Comparison of ENCODE assay signal across 17 cellular contexts in genomic region chr1:5917281-5917590, GRCh38.
DNase-seq lines count a peak whose midpoint lies in the region; ATAC-seq, FAIRE-seq and TF ChIP-seq lines count a peak whose summit lies in the region.
"Had no signal": no experiment of that assay in that cellular context is flagged by ENCODE, and none has a peak within 500 bp of the region (broad histone marks: within the 10 kb centered on the region; RNA-seq: fewer than 3 reads in every experiment).

No MANE protein-coding gene starts in this region.

- H3K27ac ChIP-seq in esophagus muscularis mucosa (replicated peaks in 1 of 4) (no peak overlapping the region), sigmoid colon (no peak overlapping the region)
- H3K27ac ChIP-seq: BLaER1 had no signal

- intact Hi-C loops in esophagus muscularis mucosa (cut with DNase I), result loop anchor here (5.0 kb wide), 1 partner anchor 405 kb away; no protein-coding TSS in a partner anchor
- intact Hi-C loops in sigmoid colon (cut with DNase I), result loop anchor here (10.0 kb wide), 1 partner anchor 412 kb away; no protein-coding TSS in a partner anchor

- H3K9me3 ChIP-seq in esophagus muscularis mucosa (no peaks in the 10 kb centered on the region), sigmoid colon (no peaks in the 10 kb centered on the region)
- H3K9me3 ChIP-seq: BLaER1 had no signal

- no peak for FAIRE-seq in HTR-8/SVneo (lab: Jason Lieb, UNC)
- FAIRE-seq: GM12892, H1 had no signal

- no peak for TF ChIP-seq CTCF in esophagus muscularis mucosa (IDR thresholded peaks at IDR 0.05)
- TF ChIP-seq CTCF in sigmoid colon (IDR thresholded peaks at IDR 0.05), result no peak

- ATAC-seq in GM21390 (IDR thresholded peaks at IDR 0.05; ENCODE audit: unreplicated experiment), result no peak

- peak; percentile 83 for DNase-seq in NCI-H82 (lab: John Stamatoyannopoulos, UW)
- DNase-seq in NCI-H82 treated with DMSO at 0.1 percent for 48 hours (lab: John Stamatoyannopoulos, UW; ENCODE audit: unreplicated experiment), result no peak
- DNase-seq in NCI-H524 treated with DMSO at 0.1 percent for 48 hours (lab: John Stamatoyannopoulos, UW), result peak; percentile 9
- peak; percentile 75 for DNase-seq in esophagus muscularis mucosa (ENCODE audit: extremely low spot score)
- DNase-seq in HTR-8/SVneo (ENCODE audit: insufficient read length, low spot score), result no peak
- DNase-seq in sigmoid colon, result no peak
- DNase-seq: 8988T; Calu3; CD4-positive, alpha-beta memory T cell; DMS153; DMS79; GDM1; H9 had no signal

- H3K4me3 ChIP-seq in esophagus muscularis mucosa (no peak overlapping the region), sigmoid colon (no peak overlapping the region)
- H3K4me3 ChIP-seq: BLaER1 had no signal

- H3K27me3 ChIP-seq in esophagus muscularis mucosa, result no peaks in the 10 kb centered on the region
- H3K27me3 ChIP-seq in sigmoid colon, result no peaks in the 10 kb centered on the region
- H3K27me3 ChIP-seq: BLaER1 had no signal

- H3K4me1 ChIP-seq in esophagus muscularis mucosa, result peaks cover 0 to 8% (median 6%) of the 10 kb centered on the region in 4 donors
- peaks cover 0 to 6% (median 0%) of the 10 kb centered on the region in 4 donors for H3K4me1 ChIP-seq in sigmoid colon

- TF ChIP-seq POLR2A in esophagus muscularis mucosa (IDR thresholded peaks at IDR 0.05; ENCODE audit: low read depth), result no peak
- TF ChIP-seq POLR2A in sigmoid colon (IDR thresholded peaks at IDR 0.05), result no peak

- H3K36me3 ChIP-seq in esophagus muscularis mucosa (peaks cover 0 to 5% (median 0%) of the 10 kb centered on the region in 4 donors), sigmoid colon (no peaks in the 10 kb centered on the region)
- H3K36me3 ChIP-seq: BLaER1 had no signal

- TF ChIP-seq EP300 in esophagus muscularis mucosa (IDR thresholded peaks at IDR 0.05) (no peak), sigmoid colon (IDR thresholded peaks at IDR 0.05) (no peak)

- WGBS in esophagus muscularis mucosa, result 84% methylated on average over 3 of the region's 3 CpGs
- WGBS in sigmoid colon, 2 donors, result 93 to 97% methylated on average over 3 of the region's 3 CpGs

Comparison
In these comparisons a context has a peak if more than half of its experiments do, and no peak if none do; other contexts are left out.
1. DNase-seq: peak in NCI-H82 (single experiment), NCI-H524 treated with DMSO at 0.1 percent for 48 hours (single experiment) and esophagus muscularis mucosa (single experiment); none in NCI-H82 treated with DMSO at 0.1 percent for 48 hours (single experiment), HTR-8/SVneo (single experiment) and sigmoid colon (single experiment).